ENCODE assay signal across 15 cellular contexts in the genomic region with DNA sequence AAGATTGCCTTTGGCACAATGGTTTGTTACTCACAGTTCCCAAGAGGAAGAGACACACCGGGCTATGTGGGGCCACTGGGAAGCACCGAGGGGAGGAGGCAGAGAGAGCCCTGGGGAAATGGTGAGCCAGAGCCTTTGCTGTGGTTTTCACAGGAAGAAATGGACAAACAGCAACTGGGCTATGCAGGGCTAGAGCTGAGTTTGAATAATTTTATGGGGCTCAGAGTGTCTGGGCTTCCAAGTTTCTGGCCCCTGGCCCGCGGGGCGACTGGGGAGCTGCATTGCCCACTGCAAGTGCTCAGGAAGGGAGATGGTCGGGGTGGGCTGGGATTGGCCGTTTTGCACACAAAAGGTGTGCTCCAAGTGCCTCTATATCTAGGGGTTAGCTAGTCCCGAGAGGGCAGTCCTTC.
A peak's percentile ranks its signal among the peaks of the same experiment; 100 is the strongest.
DNase-seq lines count a peak whose midpoint lies in the region; ATAC-seq and TF ChIP-seq lines count a peak whose summit lies in the region.
"Had no signal": no experiment of that assay in that cellular context is flagged by ENCODE, and none has a peak within 500 bp of the region (broad histone marks: within the 10 kb centered on the region; RNA-seq: fewer than 3 reads in every experiment).

No MANE protein-coding gene starts in this region.

- ATAC-seq in GM18870 (IDR thresholded peaks at IDR 0.05; ENCODE audit: unreplicated experiment) = no peak
- ATAC-seq in GM19455 (IDR thresholded peaks at IDR 0.05; ENCODE audit: unreplicated experiment) = no peak
- ATAC-seq: gastroesophageal sphincter; stimulated activated memory B cell treated with anti-CD40 and anti-IgM and Interleukin-4, amounts not matched to agents 10 μg/mL and 1 μg/mL and 100 μg/mL, for 72 hours had no signal

- H3K9ac ChIP-seq in neural progenitor cell = no peak overlapping the region

- H3K36me3 Mint-ChIP-seq in neural progenitor cell = peaks cover 2% of the 10 kb centered on the region
- H3K36me3 Mint-ChIP-seq: stimulated activated memory B cell treated with anti-CD40 and anti-IgM and Interleukin-4, amounts not matched to agents 10 μg/mL and 1 μg/mL and 100 μg/mL, for 72 hours had no signal

- peaks cover 7% of the 10 kb centered on the region for H3K27me3 Mint-ChIP-seq in neural progenitor cell (ENCODE audit: insufficient read depth, low read depth)
- H3K27me3 Mint-ChIP-seq: stimulated activated memory B cell treated with anti-CD40 and anti-IgM and Interleukin-4, amounts not matched to agents 10 μg/mL and 1 μg/mL and 100 μg/mL, for 72 hours had no signal

- no peaks in the 10 kb centered on the region for H3K36me3 ChIP-seq in neural progenitor cell

- peak overlapping the region; percentile 41 for H3K4me3 Mint-ChIP-seq in neural progenitor cell
- H3K4me3 Mint-ChIP-seq: stimulated activated memory B cell treated with anti-CD40 and anti-IgM and Interleukin-4, amounts not matched to agents 10 μg/mL and 1 μg/mL and 100 μg/mL, for 72 hours had no signal

- TF ChIP-seq CTCF in epithelial cell of esophagus (IDR thresholded peaks at IDR 0.05; ENCODE audit: insufficient read depth, low read depth, low read length, missing control alignments) (no peak), neural progenitor cell (IDR thresholded peaks at IDR 0.05) (no peak)

- no peaks in the 10 kb centered on the region for H3F3A ChIP-seq in neural progenitor cell (ENCODE audit: low read depth)

- H3K27ac ChIP-seq in neural progenitor cell = no peak overlapping the region
- H3K27ac ChIP-seq: C4-2B had no signal

- no peak overlapping the region for H2AFZ ChIP-seq in neural progenitor cell (replicated peaks)

- H3K9me3 Mint-ChIP-seq in neural progenitor cell = no peaks in the 10 kb centered on the region
- H3K9me3 Mint-ChIP-seq: stimulated activated memory B cell treated with anti-CD40 and anti-IgM and Interleukin-4, amounts not matched to agents 10 μg/mL and 1 μg/mL and 100 μg/mL, for 72 hours had no signal

- peaks cover 12% of the 10 kb centered on the region for H3K4me1 Mint-ChIP-seq in neural progenitor cell

- H3K79me2 ChIP-seq in neural progenitor cell (ENCODE audit: low read depth) = no peaks in the 10 kb centered on the region

- peak overlapping the region; percentile 21 for H3K27ac Mint-ChIP-seq in neural progenitor cell
- H3K27ac Mint-ChIP-seq: stimulated activated memory B cell treated with anti-CD40 and anti-IgM and Interleukin-4, amounts not matched to agents 10 μg/mL and 1 μg/mL and 100 μg/mL, for 72 hours had no signal

- H3K4me3 ChIP-seq in epithelial cell of esophagus (ENCODE audit: low read length) = no peak overlapping the region
- H3K4me3 ChIP-seq in neural progenitor cell = no peak overlapping the region
- H3K4me3 ChIP-seq: gastroesophageal sphincter had no signal

- no peak overlapping the region for H3K4me2 ChIP-seq in neural progenitor cell

- peak; percentile 56 for DNase-seq in CD1c-positive myeloid dendritic cell (ENCODE audit: extremely low spot score)
- DNase-seq in HS-5 (ENCODE audit: low read depth) = peak; percentile 8
- DNase-seq in epithelial cell of esophagus (ENCODE audit: low read depth) = peak; percentile 77
- no peak for DNase-seq in neural progenitor cell (ENCODE audit: low spot score)
- no peak for DNase-seq in HuH-7 (ENCODE audit: low spot score)
- DNase-seq in activated effector memory CD4-positive, alpha-beta T cell treated with anti-CD3 and anti-CD28 coated beads, Interleukin-2, amount 50 U/mL, for 16 hours = no peak
- DNase-seq: activated CD4-positive, alpha-beta T cell treated with anti-CD3 and anti-CD28 coated beads, Interleukin-2, amount 50 U/mL, for 1 hour; amygdala; stimulated activated CD4-positive, alpha-beta T cell treated with anti-CD3 and anti-CD28 coated beads, Interleukin-4, amount 100 ng/mL, for 4 hours; T-helper 9 cell had no signal

- no peaks in the 10 kb centered on the region for H4K20me1 ChIP-seq in neural progenitor cell (ENCODE audit: low read depth)

- peaks cover 3% of the 10 kb centered on the region for H3K4me1 ChIP-seq in neural progenitor cell

- H3K9me3 ChIP-seq in neural progenitor cell (ENCODE audit: low read depth) = no peaks in the 10 kb centered on the region
- H3K9me3 ChIP-seq: gastroesophageal sphincter had no signal

- H3K27me3 ChIP-seq in neural progenitor cell = peaks cover 4% of the 10 kb centered on the region
- H3K27me3 ChIP-seq: gastroesophageal sphincter had no signal

Comparison
In these comparisons a context has a peak if more than half of its experiments do, and no peak if none do; other contexts are left out.
1. DNase-seq: peak in CD1c-positive myeloid dendritic cell (single experiment), HS-5 (single experiment) and epithelial cell of esophagus (single experiment); none in neural progenitor cell (single experiment), HuH-7 (single experiment) and activated effector memory CD4-positive, alpha-beta T cell treated with anti-CD3 and anti-CD28 coated beads, Interleukin-2, amount 50 U/mL, for 16 hours (single experiment).